Comparison of ENCODE assay signal across 21 cellular contexts in the genomic region with DNA sequence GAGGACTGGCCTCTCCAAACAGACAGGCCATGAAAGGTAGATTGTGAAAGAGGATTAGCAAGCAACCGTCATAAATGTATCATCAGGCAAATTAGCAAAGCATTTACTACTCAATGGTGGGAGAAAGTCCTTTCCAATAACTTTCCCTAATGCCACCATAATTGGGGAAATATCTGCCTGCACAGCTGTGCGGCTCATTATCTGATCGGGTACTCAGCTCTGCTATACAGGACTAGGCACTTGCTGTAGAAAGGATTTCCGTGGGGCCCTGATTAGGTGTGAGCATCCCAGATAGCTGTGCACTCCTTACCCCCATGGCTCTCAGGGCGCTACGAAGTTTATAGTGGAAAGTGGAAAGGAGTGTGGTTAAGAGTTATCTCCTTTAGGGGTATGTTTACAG.
DNase-seq lines count a peak whose midpoint lies in the region; FAIRE-seq and TF ChIP-seq lines count a peak whose summit lies in the region.
"Had no signal": no experiment of that assay in that cellular context is flagged by ENCODE, and none has a peak within 500 bp of the region (broad histone marks: within the 10 kb centered on the region; RNA-seq: fewer than 3 reads in every experiment).

No MANE protein-coding gene starts in this region.

- CTCF ChIA-PET in HEK293 (lab: Yijun Ruan, JAX) = interaction anchor here (0.9 to 2.3 kb wide), 2 partner anchors 14 to 17 kb away, joined by 3 to 12 read pairs; no protein-coding TSS in a partner anchor

- H3K4me3 ChIP-seq in HEK293 (ENCODE audit: low read depth, low read length) (no peak overlapping the region), bronchial epithelial cell (ENCODE audit: low read depth, low read length) (no peak overlapping the region), spleen (no peak overlapping the region), testis (no peak overlapping the region)

- POLR2A ChIA-PET in HEK293 (lab: Yijun Ruan, JAX) = no interaction called here

- TF ChIP-seq POLR2A in spleen (IDR thresholded peaks at IDR 0.05) (no peak), testis (IDR thresholded peaks at IDR 0.05) (no peak)

- TF ChIP-seq CTCF in HEK293 (tag by site-specific recombination; IDR thresholded peaks at IDR 0.05) (no peak), bronchial epithelial cell (IDR thresholded peaks at IDR 0.05; ENCODE audit: insufficient read depth, low read length, severe bottlenecking) (no peak), spleen (IDR thresholded peaks at IDR 0.05 in 8 of 11, conservative IDR thresholded peaks at IDR 0.05 in 3 of 11) (no peak), testis (IDR thresholded peaks at IDR 0.05) (no peak)

- H3K27me3 ChIP-seq in bronchial epithelial cell (ENCODE audit: control insufficient read depth, insufficient read depth, low read length) = no peaks in the 10 kb centered on the region
- H3K27me3 ChIP-seq in spleen (replicated peaks in 1 of 7) = no peaks in the 10 kb centered on the region
- H3K27me3 ChIP-seq in testis = no peaks in the 10 kb centered on the region
- H3K27me3 ChIP-seq: BE2C had no signal

- H3K4me1 ChIP-seq in HEK293 (ENCODE audit: control insufficient read depth, insufficient read depth, low read length) (no peaks in the 10 kb centered on the region; the same call in 1 of the 2 replicates), spleen (no peaks in the 10 kb centered on the region), testis (no peaks in the 10 kb centered on the region)

- no peaks in the 10 kb centered on the region for H3K9me3 ChIP-seq in HEK293 (ENCODE audit: control insufficient read depth, insufficient read depth, low read depth, low read length)
- no peaks in the 10 kb centered on the region for H3K9me3 ChIP-seq in spleen
- no peaks in the 10 kb centered on the region for H3K9me3 ChIP-seq in testis
- H3K9me3 ChIP-seq: BE2C had no signal

- intact Hi-C loops in spleen (cut with DNase I; ENCODE audit: low total_unique reads) = no loop called here
- intact Hi-C loops in testis (cut with DNase I; ENCODE audit: low total_unique reads) = no loop called here

- DNase-seq in D341Med (ENCODE audit: low spot score) (peak; percentile 46), NCI-H526 (lab: John Stamatoyannopoulos, UW) (peak; percentile 81 to 82), bronchial epithelial cell (ENCODE audit: low read depth) (peak; percentile 25), DMS53 (lab: John Stamatoyannopoulos, UW) (no peak), spleen (no peak), testis (no peak), NCI-H1105 (lab: John Stamatoyannopoulos, UW) (no peak)
- DNase-seq: ACHN; BE2C; C1 segment of cervical spinal cord; CD4-positive, CD25-positive, alpha-beta regulatory T cell; CD8-positive, alpha-beta memory T cell; COR-L47; DMS153; DMS79 treated with DMSO at 0.1 percent for 48 hours; GF-D8; H9 had no signal

- H3K27ac ChIP-seq in HEK293 (ENCODE audit: extremely low read depth, low read depth, low read length) = no peak overlapping the region
- H3K27ac ChIP-seq in spleen = no peak overlapping the region
- H3K27ac ChIP-seq in testis = no peak overlapping the region
- H3K27ac ChIP-seq: HL-60 had no signal

- FAIRE-seq in bronchial epithelial cell (lab: Jason Lieb, UNC) = no peak
- FAIRE-seq: GM19239, H1 had no signal

- H3K36me3 ChIP-seq in HEK293 (ENCODE audit: control insufficient read depth in 2 of 2, insufficient read depth in 1 of 2, low read length in 2 of 2) (no peaks in the 10 kb centered on the region), bronchial epithelial cell (ENCODE audit: control insufficient read depth, insufficient read depth, low read length) (no peaks in the 10 kb centered on the region), spleen (no peaks in the 10 kb centered on the region), testis (ENCODE audit: low read depth, missing control alignments) (no peaks in the 10 kb centered on the region)
- H3K36me3 ChIP-seq: BE2C had no signal

- 63 to 77% (median 67%) methylated on average over 6 of the region's 6 CpGs for WGBS in spleen, 5 donors
- WGBS in testis, 2 donors = 79 to 82% methylated on average over 5 to 6 of the region's 6 CpGs

TF ChIP-seq in HEK293, 187 proteins besides CTCF, POLR2A, EP300 and RAD21:
- no peak for TF ChIP-seq ZNF830 (tag by site-specific recombination; IDR thresholded peaks at IDR 0.05; ENCODE audit: low read depth)
- no peak for TF ChIP-seq ZBTB20 (tag by site-specific recombination; IDR thresholded peaks at IDR 0.05)
- TF ChIP-seq GLIS1 (tag by site-specific recombination; IDR thresholded peaks at IDR 0.05) = no peak
- TF ChIP-seq ZNF350 (tag by site-specific recombination; IDR thresholded peaks at IDR 0.05) = no peak
- TF ChIP-seq ZBTB17 (tag by site-specific recombination; IDR thresholded peaks at IDR 0.05) = 0 out of 2 replicates have a peak, but pooled peaks have one; percentile 18
- TF ChIP-seq PRDM1 (tag by site-specific recombination; IDR thresholded peaks at IDR 0.05) = 0 out of 2 replicates have a peak, but pooled peaks have one; percentile 24
- TF ChIP-seq, protein P1, sequence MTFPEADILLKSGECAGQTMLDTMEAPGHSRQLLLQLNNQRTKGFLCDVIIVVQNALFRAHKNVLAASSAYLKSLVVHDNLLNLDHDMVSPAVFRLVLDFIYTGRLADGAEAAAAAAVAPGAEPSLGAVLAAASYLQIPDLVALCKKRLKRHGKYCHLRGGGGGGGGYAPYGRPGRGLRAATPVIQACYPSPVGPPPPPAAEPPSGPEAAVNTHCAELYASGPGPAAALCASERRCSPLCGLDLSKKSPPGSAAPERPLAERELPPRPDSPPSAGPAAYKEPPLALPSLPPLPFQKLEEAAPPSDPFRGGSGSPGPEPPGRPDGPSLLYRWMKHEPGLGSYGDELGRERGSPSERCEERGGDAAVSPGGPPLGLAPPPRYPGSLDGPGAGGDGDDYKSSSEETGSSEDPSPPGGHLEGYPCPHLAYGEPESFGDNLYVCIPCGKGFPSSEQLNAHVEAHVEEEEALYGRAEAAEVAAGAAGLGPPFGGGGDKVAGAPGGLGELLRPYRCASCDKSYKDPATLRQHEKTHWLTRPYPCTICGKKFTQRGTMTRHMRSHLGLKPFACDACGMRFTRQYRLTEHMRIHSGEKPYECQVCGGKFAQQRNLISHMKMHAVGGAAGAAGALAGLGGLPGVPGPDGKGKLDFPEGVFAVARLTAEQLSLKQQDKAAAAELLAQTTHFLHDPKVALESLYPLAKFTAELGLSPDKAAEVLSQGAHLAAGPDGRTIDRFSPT (tag by site-specific recombination; IDR thresholded peaks at IDR 0.05) = no peak
- no peak for TF ChIP-seq WT1 (tag by site-specific recombination; IDR thresholded peaks at IDR 0.05)
TF ChIP-seq in HEK293: peak in this region for 2.

Comparison
In these comparisons a context has a peak if more than half of its experiments do, and no peak if none do; other contexts are left out.
1. DNase-seq: peak in D341Med (single experiment), NCI-H526 (2 of 2) and bronchial epithelial cell (single experiment); none in DMS53 (single experiment), spleen (single experiment), testis (single experiment) and NCI-H1105 (single experiment).